1 cellular context compared by ENCODE assay signal in the genomic region with DNA sequence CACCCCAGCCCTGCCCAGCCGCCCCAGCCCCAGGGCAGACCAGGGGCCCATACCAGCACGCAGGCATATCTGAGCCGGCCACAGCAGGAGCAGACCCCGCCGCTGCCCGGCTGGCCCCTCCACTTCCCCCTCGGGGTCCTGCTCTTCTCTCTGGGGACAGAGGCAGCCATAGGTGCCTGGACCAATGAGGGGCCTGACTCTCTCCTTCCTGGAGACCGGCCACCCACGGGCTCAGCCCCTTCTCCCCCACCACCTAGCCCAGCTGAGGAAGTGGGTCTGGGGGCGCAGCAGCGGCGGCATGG.
TF ChIP-seq lines count a peak whose summit lies in the region.

No MANE protein-coding gene starts in this region.

TF ChIP-seq in HepG2, 621 proteins besides CTCF, POLR2A, EP300 and RAD21:
- TF ChIP-seq, protein P1, sequence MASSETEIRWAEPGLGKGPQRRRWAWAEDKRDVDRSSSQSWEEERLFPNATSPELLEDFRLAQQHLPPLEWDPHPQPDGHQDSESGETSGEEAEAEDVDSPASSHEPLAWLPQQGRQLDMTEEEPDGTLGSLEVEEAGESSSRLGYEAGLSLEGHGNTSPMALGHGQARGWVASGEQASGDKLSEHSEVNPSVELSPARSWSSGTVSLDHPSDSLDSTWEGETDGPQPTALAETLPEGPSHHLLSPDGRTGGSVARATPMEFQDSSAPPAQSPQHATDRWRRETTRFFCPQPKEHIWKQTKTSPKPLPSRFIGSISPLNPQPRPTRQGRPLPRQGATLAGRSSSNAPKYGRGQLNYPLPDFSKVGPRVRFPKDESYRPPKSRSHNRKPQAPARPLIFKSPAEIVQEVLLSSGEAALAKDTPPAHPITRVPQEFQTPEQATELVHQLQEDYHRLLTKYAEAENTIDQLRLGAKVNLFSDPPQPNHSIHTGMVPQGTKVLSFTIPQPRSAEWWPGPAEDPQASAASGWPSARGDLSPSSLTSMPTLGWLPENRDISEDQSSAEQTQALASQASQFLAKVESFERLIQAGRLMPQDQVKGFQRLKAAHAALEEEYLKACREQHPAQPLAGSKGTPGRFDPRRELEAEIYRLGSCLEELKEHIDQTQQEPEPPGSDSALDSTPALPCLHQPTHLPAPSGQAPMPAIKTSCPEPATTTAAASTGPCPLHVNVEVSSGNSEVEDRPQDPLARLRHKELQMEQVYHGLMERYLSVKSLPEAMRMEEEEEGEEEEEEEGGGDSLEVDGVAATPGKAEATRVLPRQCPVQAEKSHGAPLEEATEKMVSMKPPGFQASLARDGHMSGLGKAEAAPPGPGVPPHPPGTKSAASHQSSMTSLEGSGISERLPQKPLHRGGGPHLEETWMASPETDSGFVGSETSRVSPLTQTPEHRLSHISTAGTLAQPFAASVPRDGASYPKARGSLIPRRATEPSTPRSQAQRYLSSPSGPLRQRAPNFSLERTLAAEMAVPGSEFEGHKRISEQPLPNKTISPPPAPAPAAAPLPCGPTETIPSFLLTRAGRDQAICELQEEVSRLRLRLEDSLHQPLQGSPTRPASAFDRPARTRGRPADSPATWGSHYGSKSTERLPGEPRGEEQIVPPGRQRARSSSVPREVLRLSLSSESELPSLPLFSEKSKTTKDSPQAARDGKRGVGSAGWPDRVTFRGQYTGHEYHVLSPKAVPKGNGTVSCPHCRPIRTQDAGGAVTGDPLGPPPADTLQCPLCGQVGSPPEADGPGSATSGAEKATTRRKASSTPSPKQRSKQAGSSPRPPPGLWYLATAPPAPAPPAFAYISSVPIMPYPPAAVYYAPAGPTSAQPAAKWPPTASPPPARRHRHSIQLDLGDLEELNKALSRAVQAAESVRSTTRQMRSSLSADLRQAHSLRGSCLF (CRISPR knock-in tag; IDR thresholded peaks at IDR 0.05; ENCODE audit: borderline replicate concordance): no peak
- TF ChIP-seq TFDP2 (CRISPR knock-in tag; IDR thresholded peaks at IDR 0.05) (no peak), ZNF768 (CRISPR knock-in tag; IDR thresholded peaks at IDR 0.05) (peak; percentile 1; the same call in 1 of the 2 replicates), ADNP (CRISPR knock-in tag; IDR thresholded peaks at IDR 0.05) (no peak)
